In genomic region chr7:150945171-150945852, GRCh38 we compare ENCODE assay signal across 15 cellular contexts. TPM values are rescaled to one million over a fixed set of nuclear protein-coding genes. Genes with fewer than 3 reads are reported as not detected.
DNase-seq lines count a peak whose midpoint lies in the region; ATAC-seq and TF ChIP-seq lines count a peak whose summit lies in the region.
"Had no signal": no experiment of that assay in that cellular context is flagged by ENCODE, and none has a peak within 500 bp of the region (broad histone marks: within the 10 kb centered on the region; RNA-seq: fewer than 3 reads in every experiment).

No MANE protein-coding gene starts in this region.

- no peaks in the 10 kb centered on the region for H3K36me3 ChIP-seq in BLaER1
- no peaks in the 10 kb centered on the region for H3K36me3 ChIP-seq in hepatocyte (replicated peaks; ENCODE audit: insufficient read depth, low read depth)

- DNase-seq in NB4 (ENCODE audit: low read depth): peak; percentile 91
- DNase-seq in hepatocyte (ENCODE audit: low spot score): peak; percentile 23
- peak; percentile 78 for DNase-seq in posterior vena cava (ENCODE audit: low spot score)
- DNase-seq in superior temporal gyrus (ENCODE audit: extremely low spot score): no peak
- no peak for DNase-seq in DMS 273 (lab: John Stamatoyannopoulos, UW; ENCODE audit: unreplicated experiment)
- DNase-seq: activated CD4-positive, alpha-beta memory T cell treated with anti-CD3 and anti-CD28 coated beads for 36 hours; Karpas-422; NCI-H2029 treated with DMSO at 0.1 percent for 48 hours; NCI-H82; psoas muscle; SIG-M5 had no signal

- no peaks in the 10 kb centered on the region for H3K9me3 ChIP-seq in BLaER1
- no peaks in the 10 kb centered on the region for H3K9me3 ChIP-seq in hepatocyte (ENCODE audit: low read depth)
- H3K9me3 ChIP-seq: psoas muscle had no signal

- H4K20me1 ChIP-seq in BLaER1 (no peaks in the 10 kb centered on the region), hepatocyte (ENCODE audit: insufficient read depth, poor library complexity, severe bottlenecking) (no peaks in the 10 kb centered on the region)

- H3K9ac ChIP-seq in BLaER1: peak overlapping the region; percentile 61

- WGBS in hepatocyte (ENCODE audit: low lambda C conversion rate, missing lambda C conversion rate): 55% methylated on average over 16 of the region's 19 CpGs

- no peak overlapping the region for H2AFZ ChIP-seq in hepatocyte
- H2AFZ ChIP-seq: GM23338 had no signal

- TF ChIP-seq POLR2A in NB4 (IDR thresholded peaks at IDR 0.05; ENCODE audit: extremely low read depth, insufficient read length): no peak

- H3K4me3 ChIP-seq in BLaER1 (0 out of 2 replicates have a peak overlapping the region, but pooled peaks have one; percentile 26), NB4 (ENCODE audit: low read depth, low read length) (peak overlapping the region; percentile 30), hepatocyte (no peak overlapping the region)
- H3K4me3 ChIP-seq: GM23338, psoas muscle had no signal

- H3K9me2 ChIP-seq in hepatocyte (replicated peaks; ENCODE audit: insufficient read depth): no peaks in the 10 kb centered on the region

- H3K4me2 ChIP-seq in BLaER1 (peak overlapping the region; percentile 86), hepatocyte (peak overlapping the region; percentile 29)
- H3K4me2 ChIP-seq: GM23338 had no signal

- peaks cover 73% of the 10 kb centered on the region for H3K4me1 ChIP-seq in BLaER1
- H3K4me1 ChIP-seq in hepatocyte (ENCODE audit: insufficient read depth): peaks cover 19% of the 10 kb centered on the region
- H3K4me1 ChIP-seq: psoas muscle had no signal

- ATAC-seq in GM21619 (IDR thresholded peaks at IDR 0.05; ENCODE audit: unreplicated experiment): no peak
- ATAC-seq: activated naive CD4-positive, alpha-beta T cell treated with anti-CD3 and anti-CD28 coated beads, Interleukin-2, amount 50 U/mL, for 72 hours; GM23338; psoas muscle had no signal

- H3K27ac ChIP-seq in BLaER1: peak overlapping the region; percentile 78
- peak overlapping the region; percentile 45 for H3K27ac ChIP-seq in hepatocyte
- H3K27ac ChIP-seq: psoas muscle had no signal

- H3K27me3 ChIP-seq in BLaER1: no peaks in the 10 kb centered on the region
- H3K27me3 ChIP-seq in hepatocyte: no peaks in the 10 kb centered on the region

- H3K79me2 ChIP-seq in hepatocyte: no peaks in the 10 kb centered on the region

- no peak for TF ChIP-seq CTCF in NB4 (IDR thresholded peaks at IDR 0.05; ENCODE audit: low read depth, low read length)
- TF ChIP-seq CTCF in hepatocyte (IDR thresholded peaks at IDR 0.05; ENCODE audit: poor library complexity): no peak

- intact Hi-C loops in posterior vena cava (cut with DNase I): no loop called here

RNA-seq across cellular contexts. Expression of gene KCNH2, which starts 32.8 kb away (rescaled TPM):
- total RNA-seq in hepatocyte (8.4 and 9.4 TPM in 2 replicates), posterior vena cava (10 to 100 TPM; 27.3 to 37.3 TPM)
- polyA plus RNA-seq in hepatocyte: 9.1 and 11.3 TPM in 2 replicates

RNA-seq across cellular contexts. Expression of gene NOS3, which starts 45.5 kb away (rescaled TPM):
- total RNA-seq in hepatocyte (8.1 and 9.8 TPM in 2 replicates), posterior vena cava (10 to 100 TPM; 27.9 to 71.8 TPM)
- 15.3 and 17.4 TPM in 2 replicates for polyA plus RNA-seq in hepatocyte

Comparison
In these comparisons a context has a peak if more than half of its experiments do, and no peak if none do; other contexts are left out.
1. DNase-seq: peak in NB4 (single experiment), hepatocyte (single experiment) and posterior vena cava (single experiment); none in superior temporal gyrus (single experiment) and DMS 273 (single experiment).